14 cellular contexts compared by ENCODE assay signal in genomic region chr3:16136042-16136441, GRCh38. TPM values are rescaled to one million over a fixed set of nuclear protein-coding genes. Genes with fewer than 3 reads are reported as not detected.
A peak's percentile ranks its signal among the peaks of the same experiment; 100 is the strongest.
DNase-seq lines count a peak whose midpoint lies in the region; ATAC-seq and TF ChIP-seq lines count a peak whose summit lies in the region.
"Had no signal": no experiment of that assay in that cellular context is flagged by ENCODE, and none has a peak within 500 bp of the region (broad histone marks: within the 10 kb centered on the region; RNA-seq: fewer than 3 reads in every experiment).

No MANE protein-coding gene starts in this region.

- H2AFZ ChIP-seq in ACC112 (ENCODE audit: low read length, unreplicated experiment), result peak overlapping the region; percentile 57

- H3K27ac ChIP-seq in ACC112 (ENCODE audit: low read depth, low read length) (peak overlapping the region; percentile 69), SJSA1 (peak overlapping the region; percentile 51), psoas muscle (peak overlapping the region; percentile 51)
- H3K27ac ChIP-seq in CD8-positive, alpha-beta memory T cell (ENCODE audit: low read depth, low read length), result no peak overlapping the region

- intact Hi-C loops in psoas muscle (cut with DNase I), result no loop called here
- intact Hi-C loops in natural killer cell (cut with micrococcal nuclease), result no loop called here

- H3K4me3 ChIP-seq in ACC112 (ENCODE audit: low read depth, low read length), result peak overlapping the region; percentile 38; the same call in 1 of the 2 replicates
- H3K4me3 ChIP-seq in SJSA1, result no peak overlapping the region
- H3K4me3 ChIP-seq in psoas muscle, result no peak overlapping the region
- H3K4me3 ChIP-seq in CD8-positive, alpha-beta memory T cell (ENCODE audit: low read length), result no peak overlapping the region
- H3K4me3 ChIP-seq: lung had no signal

- DNase-seq in SJSA1 (ENCODE audit: low read depth in 1 of 2, low spot score in 2 of 2), result peak in 1 of 2 experiments; percentile 45
- DNase-seq in fibroblast of peridontal ligament (ENCODE audit: extremely low read depth), result peak; percentile 98
- no peak for DNase-seq in psoas muscle
- no peak for DNase-seq in CD8-positive, alpha-beta memory T cell
- no peak for DNase-seq in natural killer cell
- DNase-seq: activated T-cell treated with anti-CD3 and anti-CD28 coated beads, Interleukin-2, amount 50 U/mL, for 72 hours; stimulated activated CD4-positive, alpha-beta T cell treated with anti-CD3 and anti-CD28 coated beads, Interleukin-12 subunit alpha, Interleukin-12 subunit beta, amount 100 ng/mL, for 4 hours; trophoblast cell had no signal

- H3K9me3 ChIP-seq in SJSA1 (replicated peaks), result no peaks in the 10 kb centered on the region
- no peaks in the 10 kb centered on the region for H3K9me3 ChIP-seq in psoas muscle
- H3K9me3 ChIP-seq in CD8-positive, alpha-beta memory T cell (ENCODE audit: low read length), result no peaks in the 10 kb centered on the region

- POLR2A ChIA-PET in CD8-positive, alpha-beta memory T cell (lab: Charles Lee), result no interaction called here

- H3K4me1 ChIP-seq in ACC112 (ENCODE audit: control insufficient read depth, insufficient read depth, low read length, unreplicated experiment), result peaks cover 40% of the 10 kb centered on the region
- peaks cover 34% of the 10 kb centered on the region for H3K4me1 ChIP-seq in SJSA1 (replicated peaks)
- peaks cover 43% of the 10 kb centered on the region for H3K4me1 ChIP-seq in psoas muscle
- no peaks in the 10 kb centered on the region for H3K4me1 ChIP-seq in CD8-positive, alpha-beta memory T cell (ENCODE audit: insufficient read depth, low read length)

- peak; percentile 46 to 71 (median 67) for ATAC-seq in psoas muscle
- ATAC-seq in HG03025 (IDR thresholded peaks at IDR 0.05; ENCODE audit: low FRiP score, unreplicated experiment), result no peak
- no peak for ATAC-seq in natural killer cell
- ATAC-seq in HG02981 (IDR thresholded peaks at IDR 0.05; ENCODE audit: unreplicated experiment), result no peak
- ATAC-seq: activated T-cell treated with anti-CD3 and anti-CD28 coated beads, Interleukin-2, amount 50 U/mL, for 72 hours had no signal

- no peak overlapping the region for H3K27ac Mint-ChIP-seq in CD8-positive, alpha-beta memory T cell
- no peak overlapping the region for H3K27ac Mint-ChIP-seq in natural killer cell
- H3K27ac Mint-ChIP-seq: activated T-cell treated with anti-CD3 and anti-CD28 coated beads, Interleukin-2, amount 50 U/mL, for 72 hours had no signal

- H3K79me2 ChIP-seq in ACC112 (ENCODE audit: control insufficient read depth, insufficient read depth, low read length, unreplicated experiment), result no peaks in the 10 kb centered on the region

- H3K4me3 Mint-ChIP-seq in CD8-positive, alpha-beta memory T cell, result no peak overlapping the region
- H3K4me3 Mint-ChIP-seq in natural killer cell, result no peak overlapping the region
- H3K4me3 Mint-ChIP-seq: activated T-cell treated with anti-CD3 and anti-CD28 coated beads, Interleukin-2, amount 50 U/mL, for 72 hours had no signal

- no peaks in the 10 kb centered on the region for H3K4me1 Mint-ChIP-seq in CD8-positive, alpha-beta memory T cell
- no peaks in the 10 kb centered on the region for H3K4me1 Mint-ChIP-seq in natural killer cell

- H3K36me3 ChIP-seq in ACC112 (ENCODE audit: insufficient read depth, low read length) (no peaks in the 10 kb centered on the region), SJSA1 (no peaks in the 10 kb centered on the region), psoas muscle (ENCODE audit: insufficient read depth in 1 of 2, low read depth in 1 of 2) (no peaks in the 10 kb centered on the region)
- no peaks in the 10 kb centered on the region for H3K36me3 ChIP-seq in CD8-positive, alpha-beta memory T cell (ENCODE audit: insufficient read depth, low read length)

- H3K27me3 ChIP-seq in ACC112 (ENCODE audit: insufficient read depth, low read length) (no peaks in the 10 kb centered on the region), SJSA1 (replicated peaks) (no peaks in the 10 kb centered on the region), psoas muscle (ENCODE audit: insufficient read depth in 3 of 3, low read length in 2 of 3) (no peaks in the 10 kb centered on the region)
- no peaks in the 10 kb centered on the region for H3K27me3 ChIP-seq in CD8-positive, alpha-beta memory T cell (ENCODE audit: insufficient read depth, low read length, poor library complexity, severe bottlenecking)

- TF ChIP-seq CTCF in psoas muscle (IDR thresholded peaks at IDR 0.05) (no peak), natural killer cell (IDR thresholded peaks at IDR 0.05) (no peak)

- H3K27me3 Mint-ChIP-seq in CD8-positive, alpha-beta memory T cell, result peaks cover 8 to 17% of the 10 kb centered on the region in 2 donors
- H3K27me3 Mint-ChIP-seq in natural killer cell (ENCODE audit: low read depth in 2 of 2), result peaks cover 0 to 4% of the 10 kb centered on the region in 2 donors

- CTCF ChIA-PET in CD8-positive, alpha-beta memory T cell (lab: Charles Lee), result no interaction called here

- peaks cover 0 to 8% (median 4%) of the 10 kb centered on the region in 5 donors for H3K9me3 Mint-ChIP-seq in CD8-positive, alpha-beta memory T cell
- H3K9me3 Mint-ChIP-seq in natural killer cell, result no peaks in the 10 kb centered on the region

- WGBS in psoas muscle, 3 donors, result 43 to 58% (median 49%) methylated on average over 2 of the region's 2 CpGs

- H3K36me3 Mint-ChIP-seq in CD8-positive, alpha-beta memory T cell, result peaks cover 0 to 5% (median 0%) of the 10 kb centered on the region in 3 donors
- H3K36me3 Mint-ChIP-seq in natural killer cell, result no peaks in the 10 kb centered on the region

RNA-seq across cellular contexts. Expression of gene GALNT15, which starts 38.4 kb away (rescaled TPM):
- 1.3 and 2.1 TPM in 2 replicates for total RNA-seq in SJSA1 (2014; rRNA removed; shearing (Covaris generic))
- total RNA-seq in psoas muscle (10 to 100 TPM in 3 of 4 donors, 1 to 10 TPM in 1; 5.5 to 50.6 (median 24.1) TPM), natural killer cell (not detected)
- polyA plus RNA-seq in psoas muscle, result 10 to 100 TPM; 16.2 to 29.6 (median 25.8) TPM
- not detected for total RNA-seq in CD8-positive, alpha-beta memory T cell
- polyA plus RNA-seq in CD8-positive, alpha-beta memory T cell, result not detected
- total RNA-seq: A673; T-helper 1 cell treated with Interleukin-12 subunit alpha and Interleukin-12 subunit beta and Interleukin-4 antibody, amounts not matched to agents 30 ng/mL and 1 ng/mL, for 36 hours had no signal

Comparison
In these comparisons a context has a peak if more than half of its experiments do, and no peak if none do; other contexts are left out.
1. ATAC-seq: peak in psoas muscle (4 of 4); none in HG03025 (single experiment), natural killer cell (0 of 3) and HG02981 (single experiment).